Comparison of ENCODE assay signal across 11 cellular contexts in the genomic region with DNA sequence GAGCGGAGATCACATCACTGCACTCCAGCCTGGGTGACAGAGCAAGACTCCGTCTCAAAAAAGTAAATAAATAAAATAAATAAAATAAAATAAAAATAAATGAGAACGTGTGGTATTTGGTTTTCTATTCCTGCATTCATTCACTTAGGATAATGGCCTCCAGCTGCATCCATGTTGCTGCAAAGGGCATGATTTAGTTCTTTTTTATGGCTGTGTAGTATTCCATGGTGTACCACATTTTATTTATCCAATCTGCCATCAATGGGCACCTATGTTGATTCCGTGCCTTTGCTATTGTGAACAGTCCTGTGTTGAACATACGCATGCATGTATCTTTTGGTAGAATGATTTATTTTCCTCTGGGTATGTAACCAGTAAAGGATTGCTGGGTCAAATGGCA. TPM values are rescaled to one million over a fixed set of nuclear protein-coding genes. Genes with fewer than 3 reads are reported as not detected.
"Had no signal": no experiment of that assay in that cellular context is flagged by ENCODE, and none has a peak within 500 bp of the region (broad histone marks: within the 10 kb centered on the region; RNA-seq: fewer than 3 reads in every experiment).

No MANE protein-coding gene starts in this region.

- H3K27ac Mint-ChIP-seq: GM23338, HFFc6 had no signal

- DNase-seq: GM23248, GOT3, H7, H9, HCEC 1CT, HFFc6 had no signal

- FAIRE-seq: H1, H54 had no signal

- H3K4me2 ChIP-seq: GM23338 had no signal

- H3K9me3 ChIP-seq: HAP-1 had no signal

- ATAC-seq: GM23338, HCT116 had no signal

- H2AFZ ChIP-seq: GM23248, GM23338 had no signal

- H3K4me1 ChIP-seq: HAP-1 had no signal

- H3K4me3 Mint-ChIP-seq: GM23338, H9, HFFc6 had no signal

- H3K9ac ChIP-seq: GM23248 had no signal

- H3K36me3 ChIP-seq: HAP-1 had no signal

- H3K4me3 ChIP-seq: GM23248, GM23338, HAP-1 had no signal

- H3K27ac ChIP-seq: GM23248 had no signal

- H3K4me1 Mint-ChIP-seq: GM23338 had no signal

RNA-seq across cellular contexts. Expression of a gene that starts 8.8 kb away (rescaled TPM):
- total RNA-seq: GM23248, HFFc6 had no signal
- polyA plus RNA-seq: GM23248 had no signal
